ENCODE assay signal across 17 cellular contexts in genomic region chr15:75053748-75054125, GRCh38. TPM values are rescaled to one million over a fixed set of nuclear protein-coding genes. Genes with fewer than 3 reads are reported as not detected.
A peak's percentile ranks its signal among the peaks of the same experiment; 100 is the strongest.
DNase-seq lines count a peak whose midpoint lies in the region; ATAC-seq and TF ChIP-seq lines count a peak whose summit lies in the region.
"Had no signal": no experiment of that assay in that cellular context is flagged by ENCODE, and none has a peak within 500 bp of the region (broad histone marks: within the 10 kb centered on the region; RNA-seq: fewer than 3 reads in every experiment).

No MANE protein-coding gene starts in this region.

- WGBS in psoas muscle, 3 donors: 97 to 98% (median 97%) methylated on average over 7 of the region's 7 CpGs

- H3K9me3 ChIP-seq in HEK293 (ENCODE audit: control insufficient read depth, insufficient read depth, low read depth, low read length): no peaks in the 10 kb centered on the region
- H3K9me3 ChIP-seq in colonic mucosa: no peaks in the 10 kb centered on the region
- H3K9me3 ChIP-seq in psoas muscle: no peaks in the 10 kb centered on the region

- H3K4me1 Mint-ChIP-seq in progenitor cell of endocrine pancreas (ENCODE audit: low read depth): peaks cover 11% of the 10 kb centered on the region
- H3K4me1 Mint-ChIP-seq in activated T-cell treated with anti-CD3 and anti-CD28 coated beads, Interleukin-2, amount 50 U/mL, for 72 hours (ENCODE audit: low read depth): no peaks in the 10 kb centered on the region
- H3K4me1 Mint-ChIP-seq: B cell had no signal

- no peak overlapping the region for H3K9ac ChIP-seq in colonic mucosa (ENCODE audit: low read depth in 2 of 2, low read length in 2 of 2)

- no peaks in the 10 kb centered on the region for H3K9me3 Mint-ChIP-seq in progenitor cell of endocrine pancreas (ENCODE audit: low read depth)
- H3K9me3 Mint-ChIP-seq in activated T-cell treated with anti-CD3 and anti-CD28 coated beads, Interleukin-2, amount 50 U/mL, for 72 hours: no peaks in the 10 kb centered on the region
- H3K9me3 Mint-ChIP-seq: CD8-positive, alpha-beta T cell; H9 had no signal

- H3K27ac ChIP-seq in 22Rv1 (0 out of 2 replicates have a peak overlapping the region, but pooled peaks have one; percentile 15), HEK293 (ENCODE audit: extremely low read depth, low read depth, low read length) (no peak overlapping the region), colonic mucosa (peak overlapping the region; percentile 27), psoas muscle (no peak overlapping the region)

- POLR2A ChIA-PET in HEK293 (lab: Yijun Ruan, JAX): interaction anchor here (0.8 kb wide), 1 partner anchor 55 kb away, joined by 3 read pairs; no protein-coding TSS in a partner anchor

- H3K27me3 ChIP-seq in colonic mucosa (no peaks in the 10 kb centered on the region), psoas muscle (ENCODE audit: insufficient read depth in 3 of 3, low read length in 2 of 3) (no peaks in the 10 kb centered on the region)

- no peaks in the 10 kb centered on the region for H3K27me3 Mint-ChIP-seq in progenitor cell of endocrine pancreas
- H3K27me3 Mint-ChIP-seq in activated T-cell treated with anti-CD3 and anti-CD28 coated beads, Interleukin-2, amount 50 U/mL, for 72 hours (ENCODE audit: low read depth): no peaks in the 10 kb centered on the region
- H3K27me3 Mint-ChIP-seq: B cell had no signal

- H3K36me3 ChIP-seq in HEK293 (ENCODE audit: control insufficient read depth in 2 of 2, insufficient read depth in 1 of 2, low read length in 2 of 2): peaks cover 0 to 15% of the 10 kb centered on the region in 2 experiments; a peak in 2 of 3 replicates
- H3K36me3 ChIP-seq in colonic mucosa: no peaks in the 10 kb centered on the region
- no peaks in the 10 kb centered on the region for H3K36me3 ChIP-seq in psoas muscle (ENCODE audit: insufficient read depth in 1 of 2, low read depth in 1 of 2)

- H3K4me3 Mint-ChIP-seq in progenitor cell of endocrine pancreas (ENCODE audit: low read depth): no peak overlapping the region
- no peak overlapping the region for H3K4me3 Mint-ChIP-seq in activated T-cell treated with anti-CD3 and anti-CD28 coated beads, Interleukin-2, amount 50 U/mL, for 72 hours
- H3K4me3 Mint-ChIP-seq: B cell; CD8-positive, alpha-beta T cell; H9 had no signal

- peaks cover 5% of the 10 kb centered on the region; the same call in 1 of the 2 replicates for H3K4me1 ChIP-seq in HEK293 (ENCODE audit: control insufficient read depth, insufficient read depth, low read length)
- no peaks in the 10 kb centered on the region for H3K4me1 ChIP-seq in colonic mucosa
- peaks cover 14% of the 10 kb centered on the region for H3K4me1 ChIP-seq in psoas muscle

- DNase-seq in colonic mucosa (no peak), progenitor cell of endocrine pancreas (ENCODE audit: low spot score, unreplicated experiment) (no peak), NCI-H1417 treated with DMSO at 0.1 percent for 48 hours (lab: John Stamatoyannopoulos, UW) (no peak), psoas muscle (no peak)
- DNase-seq in activated T-cell treated with anti-CD3 and anti-CD28 coated beads, Interleukin-2, amount 50 U/mL, for 72 hours: no peak
- DNase-seq: C1 segment of cervical spinal cord; CD8-positive, alpha-beta T cell; COR-L47; DND-41; GDM1; GOT3; H9; IMR-90 had no signal

- TF ChIP-seq CTCF in 22Rv1 (IDR thresholded peaks at IDR 0.05): no peak
- TF ChIP-seq CTCF in HEK293 (tag by site-specific recombination; IDR thresholded peaks at IDR 0.05): no peak
- no peak for TF ChIP-seq CTCF in colonic mucosa (IDR thresholded peaks at IDR 0.05)
- no peak for TF ChIP-seq CTCF in progenitor cell of endocrine pancreas (IDR thresholded peaks at IDR 0.05; ENCODE audit: unreplicated experiment)
- no peak for TF ChIP-seq CTCF in psoas muscle (IDR thresholded peaks at IDR 0.05)

- peak overlapping the region; percentile 57 for H3K27ac Mint-ChIP-seq in progenitor cell of endocrine pancreas
- H3K27ac Mint-ChIP-seq in activated T-cell treated with anti-CD3 and anti-CD28 coated beads, Interleukin-2, amount 50 U/mL, for 72 hours: no peak overlapping the region
- H3K27ac Mint-ChIP-seq: B cell; CD8-positive, alpha-beta T cell; H9 had no signal

- CTCF ChIA-PET in HEK293 (lab: Yijun Ruan, JAX): interaction anchor here (0.7 to 1.9 kb wide), 4 partner anchors 9 to 254 kb away, joined by 3 to 5 read pairs (median 4); no protein-coding TSS in a partner anchor

- H3K36me3 Mint-ChIP-seq in progenitor cell of endocrine pancreas (ENCODE audit: insufficient read depth): peaks cover 9% of the 10 kb centered on the region
- peaks cover 0 to 4% of the 10 kb centered on the region in 2 donors for H3K36me3 Mint-ChIP-seq in activated T-cell treated with anti-CD3 and anti-CD28 coated beads, Interleukin-2, amount 50 U/mL, for 72 hours (ENCODE audit: insufficient read depth in 2 of 2)

- H3K4me3 ChIP-seq in HEK293 (ENCODE audit: low read depth, low read length) (no peak overlapping the region), colonic mucosa (no peak overlapping the region), psoas muscle (no peak overlapping the region)

- ATAC-seq in activated T-cell treated with anti-CD3 and anti-CD28 coated beads, Interleukin-2, amount 50 U/mL, for 72 hours (replicated peaks in 1 of 2): no peak
- ATAC-seq in psoas muscle: no peak
- no peak for ATAC-seq in HG03342 (IDR thresholded peaks at IDR 0.05; ENCODE audit: unreplicated experiment)
- ATAC-seq: CD8-positive, alpha-beta T cell had no signal

- intact Hi-C loops in colonic mucosa (cut with DNase I): no loop called here
- intact Hi-C loops in psoas muscle (cut with DNase I): no loop called here

TF ChIP-seq in HEK293, 187 proteins besides CTCF, POLR2A, EP300 and RAD21:
- TF ChIP-seq KLF16 (tag by site-specific recombination; IDR thresholded peaks at IDR 0.05) (no peak), ZFP69B (tag by site-specific recombination; IDR thresholded peaks at IDR 0.05) (no peak), RBAK (tag by site-specific recombination; IDR thresholded peaks at IDR 0.05) (no peak), EGR2 (tag by site-specific recombination; IDR thresholded peaks at IDR 0.05; ENCODE audit: low read depth) (no peak), ZNF211 (tag by site-specific recombination; IDR thresholded peaks at IDR 0.05; ENCODE audit: low read depth) (peak; percentile 86), ZNF626 (tag by site-specific recombination; IDR thresholded peaks at IDR 0.05) (no peak), GLIS2 (tag by site-specific recombination; IDR thresholded peaks at IDR 0.05) (no peak), ZBTB10 (tag by site-specific recombination; IDR thresholded peaks at IDR 0.05) (no peak)

RNA-seq across cellular contexts. Expression of gene PPCDC, which starts 30.3 kb away (rescaled TPM):
- total RNA-seq in colonic mucosa (10 to 100 TPM; 10.1 to 23.1 TPM), progenitor cell of endocrine pancreas (16.5 and 18.0 TPM in 2 replicates), psoas muscle (10 to 100 TPM in 1 of 4 donors, 1 to 10 TPM in 3; 2.4 to 11.7 (median 4.9) TPM)
- total RNA-seq in activated T-cell treated with anti-CD3 and anti-CD28 coated beads, Interleukin-2, amount 50 U/mL, for 72 hours: 10 to 100 TPM; 29.6 to 29.7 TPM
- polyA plus RNA-seq in psoas muscle: 10 to 100 TPM; 13.9 to 26.1 (median 24.3) TPM

RNA-seq across cellular contexts. Expression of gene SCAMP5, which starts 58.4 kb away (rescaled TPM):
- total RNA-seq in colonic mucosa (10 to 100 TPM in 1 of 2 donors, 1 to 10 TPM in 1; 4.9 to 24.9 TPM), progenitor cell of endocrine pancreas (55.9 and 58.0 TPM in 2 replicates), psoas muscle (1 to 10 TPM in 1 of 4 donors, under 1 TPM in 2, not detected in 1; 0.23 to 6.3 (median 0.97) TPM)
- 1 to 10 TPM in 1 of 2 donors, under 1 TPM in 1; 0.31 to 1.2 TPM for total RNA-seq in activated T-cell treated with anti-CD3 and anti-CD28 coated beads, Interleukin-2, amount 50 U/mL, for 72 hours
- polyA plus RNA-seq in psoas muscle: 1 to 10 TPM in 1 of 3 donors, under 1 TPM in 2; 0.03 to 2.1 (median 0.16) TPM

Comparison
In these comparisons a context has a peak if more than half of its experiments do, and no peak if none do; other contexts are left out.
1. H3K27ac ChIP-seq: peak in 22Rv1 (single experiment) and colonic mucosa (single experiment); none in HEK293 (single experiment) and psoas muscle (single experiment).